ENCODE assay signal across 25 cellular contexts in the genomic region with DNA sequence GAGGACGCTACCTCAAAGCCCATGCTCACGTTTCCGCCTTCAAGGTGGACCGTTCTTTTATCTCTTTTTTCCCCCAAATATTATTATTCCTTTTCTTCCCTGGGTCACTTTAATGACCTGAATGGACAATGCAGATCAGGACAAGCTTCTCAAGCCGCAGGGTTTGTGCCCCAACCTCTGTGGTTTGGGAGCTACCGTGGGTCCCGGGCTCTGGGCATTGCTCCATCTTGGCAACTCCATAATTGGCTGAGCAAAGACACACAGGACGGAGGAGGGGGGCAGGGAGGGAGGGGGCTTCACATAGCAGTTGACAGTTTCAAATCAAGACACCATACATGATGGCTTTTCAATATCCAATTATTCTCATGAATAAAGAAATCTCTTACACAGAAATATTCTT.
"Had no signal": no experiment of that assay in that cellular context is flagged by ENCODE, and none has a peak within 500 bp of the region (broad histone marks: within the 10 kb centered on the region; RNA-seq: fewer than 3 reads in every experiment).

No MANE protein-coding gene starts in this region.

- ATAC-seq: activated CD4-positive, CD25-positive, alpha-beta regulatory T cell treated with anti-CD3 and anti-CD28 coated beads, Interleukin-2, amount 50 U/mL, for 24 hours; activated CD8-positive, alpha-beta T cell treated with anti-CD3 and anti-CD28 coated beads for 36 hours; Panc1; Right ventricle myocardium inferior; T-cell had no signal

- H3K4me1 Mint-ChIP-seq: activated naive CD4-positive, alpha-beta T cell treated with anti-CD3 and anti-CD28 coated beads, Interleukin-2, amount 50 U/mL, for 24 hours; T-cell had no signal

- H3K9me3 ChIP-seq: ascending aorta had no signal

- H3K27me3 Mint-ChIP-seq: activated CD8-positive, alpha-beta T cell treated with anti-CD3 and anti-CD28 coated beads for 36 hours had no signal

- H3K4me3 Mint-ChIP-seq: activated CD8-positive, alpha-beta T cell treated with anti-CD3 and anti-CD28 coated beads for 36 hours; activated naive CD4-positive, alpha-beta T cell treated with anti-CD3 and anti-CD28 coated beads, Interleukin-2, amount 50 U/mL, for 24 hours; T-cell had no signal

- H3K27ac ChIP-seq: ascending aorta, KMS-11, SK-N-MC, VCaP had no signal

- H3K27ac Mint-ChIP-seq: activated CD8-positive, alpha-beta T cell treated with anti-CD3 and anti-CD28 coated beads for 36 hours; activated naive CD4-positive, alpha-beta T cell treated with anti-CD3 and anti-CD28 coated beads, Interleukin-2, amount 50 U/mL, for 24 hours; T-cell had no signal

- H3K4me3 ChIP-seq: ascending aorta, SK-N-MC had no signal

- DNase-seq: activated CD4-positive, alpha-beta T cell treated with anti-CD3 and anti-CD28 coated beads for 4 hours; activated CD8-positive, alpha-beta memory T cell treated with anti-CD3 and anti-CD28 coated beads, Interleukin-2, amount 50 U/mL, for 48 hours; activated CD8-positive, alpha-beta T cell treated with anti-CD3 and anti-CD28 coated beads for 36 hours; activated effector memory CD4-positive, alpha-beta T cell treated with Interleukin-2 at 50 U/mL for 16 hours; activated naive CD4-positive, alpha-beta T cell; activated T-cell treated with anti-CD3 and anti-CD28 coated beads, Interleukin-2, amount 50 U/mL, for 1 hour; NCI-H1092 treated with DMSO at 0.1 percent for 48 hours; NCI-H1417 treated with DMSO at 0.1 percent for 48 hours; NCI-H1694 treated with DMSO at 0.1 percent for 48 hours; NCI-H2029 treated with DMSO at 0.1 percent for 48 hours; NCI-H510A treated with DMSO at 0.1 percent for 48 hours; NK-92 treated with Interleukin-12 subunit alpha and Interleukin-12 subunit beta, amount 100 ng/mL, for 24 hours; OCI-M1; RPMI8226; T-cell; T-helper 2 cell; T1000 had no signal

- H3K36me3 Mint-ChIP-seq: activated naive CD4-positive, alpha-beta T cell treated with anti-CD3 and anti-CD28 coated beads, Interleukin-2, amount 50 U/mL, for 24 hours; T-cell had no signal

- H3K9me3 Mint-ChIP-seq: activated CD8-positive, alpha-beta T cell treated with anti-CD3 and anti-CD28 coated beads for 36 hours; activated naive CD4-positive, alpha-beta T cell treated with anti-CD3 and anti-CD28 coated beads, Interleukin-2, amount 50 U/mL, for 24 hours had no signal

- H3K9ac ChIP-seq: KMS-11 had no signal

- H3K27me3 ChIP-seq: ascending aorta had no signal

- H3K4me1 ChIP-seq: ascending aorta had no signal

- H3K4me2 ChIP-seq: KMS-11 had no signal

- H3K36me3 ChIP-seq: ascending aorta had no signal
